ENCODE assay signal across 13 cellular contexts in the genomic region with DNA sequence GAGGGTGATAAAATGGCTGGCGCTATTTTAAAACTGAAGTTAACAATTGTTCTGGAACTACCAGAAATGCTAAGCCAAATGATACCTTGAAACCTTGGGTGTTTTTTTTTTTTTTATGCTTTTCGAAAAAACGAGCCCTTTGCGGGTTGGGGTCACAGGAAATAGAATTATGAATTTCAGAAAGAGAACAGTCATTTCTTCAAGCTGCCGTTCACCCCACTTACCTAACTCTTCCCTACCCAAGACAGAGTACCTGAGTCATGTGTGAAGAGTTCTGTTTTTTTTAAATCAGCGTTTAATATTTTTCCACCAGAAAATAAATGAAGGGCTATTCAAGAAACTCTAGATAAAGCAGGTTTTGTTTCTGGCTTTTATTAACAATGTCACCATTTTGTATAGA.
"Had no signal": no experiment of that assay in that cellular context is flagged by ENCODE, and none has a peak within 500 bp of the region (broad histone marks: within the 10 kb centered on the region; RNA-seq: fewer than 3 reads in every experiment).

No MANE protein-coding gene starts in this region.

- H2AFZ ChIP-seq: parathyroid adenoma had no signal

- DNase-seq: activated CD4-positive, CD25-positive, alpha-beta regulatory T cell; anterior cingulate cortex; cerebellar nuclear complex; dermis blood vessel endothelial cell; esophagus squamous epithelium; foreskin fibroblast; glutamatergic neuron; SK-N-SH; stimulated activated CD4-positive, alpha-beta T cell treated with anti-CD3 and anti-CD28 coated beads, Interleukin-15, amount 100 ng/mL, for 24 hours; stimulated activated CD4-positive, alpha-beta T cell treated with anti-CD3 and anti-CD28 coated beads, Interleukin-4, amount 100 ng/mL, for 24 hours; uterus had no signal

- H3K9me3 ChIP-seq: esophagus squamous epithelium, SK-N-SH, uterus had no signal

- H3K27me3 ChIP-seq: esophagus squamous epithelium, uterus had no signal

- H3K36me3 ChIP-seq: uterus had no signal

- H3K79me2 ChIP-seq: parathyroid adenoma had no signal

- H3K4me3 Mint-ChIP-seq: activated naive CD8-positive, alpha-beta T cell had no signal

- H3K4me1 ChIP-seq: uterus had no signal

- H3K4me3 ChIP-seq: esophagus squamous epithelium, uterus had no signal

- H3K27me3 Mint-ChIP-seq: activated naive CD8-positive, alpha-beta T cell had no signal

- H3K4me2 ChIP-seq: SK-N-SH had no signal

- H3K27ac Mint-ChIP-seq: activated naive CD8-positive, alpha-beta T cell had no signal

- H3K27ac ChIP-seq: parathyroid adenoma, uterus had no signal
